Comparison of ENCODE assay signal across 8 cellular contexts in genomic region chr1:52404116-52404974, GRCh38. TPM values are rescaled to one million over a fixed set of nuclear protein-coding genes. Genes with fewer than 3 reads are reported as not detected.
A peak's percentile ranks its signal among the peaks of the same experiment; 100 is the strongest.
DNase-seq lines count a peak whose midpoint lies in the region; ATAC-seq lines count a peak whose summit lies in the region.

Gene ORC1, minus strand, starts transcription at chr1:52404423. Its CDS starts 2,200 bp downstream, at chr1:52402223.
A gene with protein sequence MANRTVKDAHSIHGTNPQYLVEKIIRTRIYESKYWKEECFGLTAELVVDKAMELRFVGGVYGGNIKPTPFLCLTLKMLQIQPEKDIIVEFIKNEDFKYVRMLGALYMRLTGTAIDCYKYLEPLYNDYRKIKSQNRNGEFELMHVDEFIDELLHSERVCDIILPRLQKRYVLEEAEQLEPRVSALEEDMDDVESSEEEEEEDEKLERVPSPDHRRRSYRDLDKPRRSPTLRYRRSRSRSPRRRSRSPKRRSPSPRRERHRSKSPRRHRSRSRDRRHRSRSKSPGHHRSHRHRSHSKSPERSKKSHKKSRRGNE (plus strand): TSS chr1:52404602. CDS start chr1:52404750, 148 bp downstream.

- peak; percentile 82 for ATAC-seq in GM19468 (IDR thresholded peaks at IDR 0.05; ENCODE audit: extremely low read depth, unreplicated experiment)

- DNase-seq in COLO829 (ENCODE audit: low spot score) (peak; percentile 96), HS-5 (ENCODE audit: low read depth) (peak; percentile 85), NK-92 (lab: John Stamatoyannopoulos, UW; ENCODE audit: unreplicated experiment) (peak; percentile 90), lung microvascular endothelial cell (ENCODE audit: low read depth in 2 of 2) (peak; percentile 98)
- DNase-seq in activated CD8-positive, alpha-beta memory T cell treated with anti-CD3 and anti-CD28 coated beads for 1 hour (ENCODE audit: extremely low read depth in 1 of 2, low read depth in 1 of 2): peak; percentile 94 to 97
- peak; percentile 95 for DNase-seq in effector CD8-positive, alpha-beta T cell (lab: John Stamatoyannopoulos, UW)
- peak; percentile 96 to 99 (median 99) for DNase-seq in stimulated activated CD4-positive, alpha-beta T cell treated with anti-CD3 and anti-CD28 coated beads, TNF-alpha, amount 100 ng/mL, for 48 hours (ENCODE audit: low read depth in 3 of 3)

RNA-seq across cellular contexts. Expression of gene ORC1, which starts in this region (rescaled TPM):
- 1.2 and 3.3 TPM in 2 replicates for total RNA-seq in lung microvascular endothelial cell

RNA-seq across cellular contexts. Expression of the second gene that starts in this region (rescaled TPM):
- total RNA-seq in lung microvascular endothelial cell: 6.5 and 9.9 TPM in 2 replicates

Comparison
In these comparisons a context has a peak if more than half of its experiments do, and no peak if none do; other contexts are left out.
1. Peak in every context shown above with its lines: DNase-seq and ATAC-seq.